29 cellular contexts compared by ENCODE assay signal in the genomic region with DNA sequence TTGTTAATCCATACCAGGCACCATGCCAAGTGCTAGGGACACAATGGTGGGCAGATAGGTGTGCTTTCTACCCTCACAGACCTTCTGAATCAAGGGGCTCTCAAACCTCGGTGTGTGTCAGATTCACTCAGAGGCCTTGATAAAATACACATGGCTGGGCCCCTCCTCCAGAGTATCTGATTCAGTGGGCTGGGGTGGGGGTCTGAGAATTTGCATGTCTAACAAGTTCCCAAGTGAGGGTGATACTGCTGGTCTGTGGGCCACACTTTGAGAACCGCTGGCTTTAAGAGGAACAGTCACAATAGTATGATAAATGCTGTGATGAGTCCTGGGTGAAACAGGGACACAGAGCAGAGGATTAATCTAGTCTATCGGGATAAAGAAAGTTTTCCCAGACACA.
"Had no signal": no experiment of that assay in that cellular context is flagged by ENCODE, and none has a peak within 500 bp of the region (broad histone marks: within the 10 kb centered on the region; RNA-seq: fewer than 3 reads in every experiment).

No MANE protein-coding gene starts in this region.

- H3K27ac Mint-ChIP-seq: activated B cell treated with CpG ODN at 0.5 μM for 24 hours; activated CD4-positive, alpha-beta memory T cell treated with anti-CD3 and anti-CD28 coated beads for 36 hours; activated CD4-positive, alpha-beta T cell treated with anti-CD3 and anti-CD28 coated beads for 36 hours; activated CD4-positive, alpha-beta T cell treated with anti-CD3 and anti-CD28 coated beads, Interleukin-2, amount 10 ng/mL, durations not matched to agents 24 days and 14 days; activated CD8-positive, alpha-beta memory T cell treated with anti-CD3 and anti-CD28 coated beads, Interleukin-2, amount 10 ng/mL, durations not matched to agents 7 days and 5 days; activated CD8-positive, alpha-beta T cell treated with anti-CD3 and anti-CD28 coated beads, Interleukin-2, amount 10 ng/mL, durations not matched to agents 7 days and 5 days; activated naive CD4-positive, alpha-beta T cell treated with anti-CD3 and anti-CD28 coated beads for 36 hours; activated naive CD4-positive, alpha-beta T cell treated with anti-CD3 and anti-CD28 coated beads, Interleukin-2, amount 50 U/mL, for 24 hours; activated naive CD8-positive, alpha-beta T cell treated with anti-CD3 and anti-CD28 coated beads for 36 hours; activated naive CD8-positive, alpha-beta T cell treated with anti-CD3 and anti-CD28 coated beads, Interleukin-2, amount 50 U/mL, for 24 hours; activated T-helper 1 cell treated with anti-CD3 and anti-CD28 coated beads, Interleukin-12 subunit alpha, Interleukin-12 subunit beta, Interleukin-2, Interleukin-4 antibody, amounts not matched to agents 30 ng/mL and 10 ng/mL and 1 ng/mL, durations not matched to agents 14 hours and 24 hours and 36 hours; activated T-helper 2 cell treated with anti-CD3 and anti-CD28 coated beads, Interferon-gamma antibody, Interleukin-2, Interleukin-4, amounts not matched to agents 10 μg/mL and 5 μg/mL and 100 μg/mL, durations not matched to agents 14 hours and 24 hours and 36 hours; endodermal cell; T-cell; T-helper 1 cell treated with Interleukin-12 subunit alpha and Interleukin-12 subunit beta and Interleukin-4 antibody, amounts not matched to agents 30 μg/mL and 1 μg/mL, for 36 hours; T-helper 2 cell treated with Interferon-gamma antibody and Interleukin-4, amounts not matched to agents 5 μg/mL and 100 μg/mL, for 36 hours had no signal

- H3K4me1 Mint-ChIP-seq: activated CD4-positive, alpha-beta T cell treated with anti-CD3 and anti-CD28 coated beads for 36 hours; activated CD4-positive, alpha-beta T cell treated with anti-CD3 and anti-CD28 coated beads, Interleukin-2, amount 10 ng/mL, durations not matched to agents 24 days and 14 days; activated CD8-positive, alpha-beta memory T cell treated with anti-CD3 and anti-CD28 coated beads, Interleukin-2, amount 10 ng/mL, durations not matched to agents 7 days and 5 days; activated naive CD4-positive, alpha-beta T cell treated with anti-CD3 and anti-CD28 coated beads, Interleukin-2, amount 50 U/mL, for 24 hours; activated naive CD8-positive, alpha-beta T cell treated with anti-CD3 and anti-CD28 coated beads for 36 hours; activated naive CD8-positive, alpha-beta T cell treated with anti-CD3 and anti-CD28 coated beads, Interleukin-2, amount 50 U/mL, for 24 hours; T-cell had no signal

- H3K36me3 ChIP-seq: adrenal gland, colonic mucosa, WERI-Rb-1 had no signal

- H3K36me3 Mint-ChIP-seq: activated CD4-positive, alpha-beta memory T cell treated with anti-CD3 and anti-CD28 coated beads for 36 hours; activated CD8-positive, alpha-beta memory T cell treated with anti-CD3 and anti-CD28 coated beads, Interleukin-2, amount 10 ng/mL, durations not matched to agents 7 days and 5 days; activated naive CD4-positive, alpha-beta T cell treated with anti-CD3 and anti-CD28 coated beads, Interleukin-2, amount 50 U/mL, for 24 hours; activated naive CD8-positive, alpha-beta T cell treated with anti-CD3 and anti-CD28 coated beads for 36 hours; T-cell had no signal

- DNase-seq: activated B cell treated with CpG ODN at 0.5 μM for 24 hours; activated CD4-positive, alpha-beta memory T cell treated with anti-CD3 and anti-CD28 coated beads for 36 hours; activated CD4-positive, alpha-beta T cell treated with anti-CD3 and anti-CD28 coated beads for 36 hours; activated CD4-positive, alpha-beta T cell treated with anti-CD3 and anti-CD28 coated beads, Interleukin-2, amount 10 ng/mL, durations not matched to agents 24 days and 14 days; activated CD4-positive, CD25-positive, alpha-beta regulatory T cell treated with anti-CD3 and anti-CD28 coated beads, Interleukin-2, amount 50 U/mL, for 72 hours; activated CD8-positive, alpha-beta memory T cell treated with anti-CD3 and anti-CD28 coated beads, Interleukin-2, amount 10 ng/mL, durations not matched to agents 7 days and 5 days; activated CD8-positive, alpha-beta memory T cell treated with anti-CD3 and anti-CD28 coated beads, Interleukin-2, amount 50 U/mL, for 4 hours; activated CD8-positive, alpha-beta T cell treated with anti-CD3 and anti-CD28 coated beads, Interleukin-2, amount 10 ng/mL, durations not matched to agents 7 days and 5 days; activated effector memory CD4-positive, alpha-beta T cell treated with anti-CD3 and anti-CD28 coated beads, Interleukin-2, amount 50 U/mL, for 16 hours; activated naive CD4-positive, alpha-beta T cell treated with anti-CD3 and anti-CD28 coated beads for 36 hours; activated naive CD8-positive, alpha-beta T cell treated with anti-CD3 and anti-CD28 coated beads for 36 hours; activated naive CD8-positive, alpha-beta T cell treated with anti-CD3 and anti-CD28 coated beads, Interleukin-2, amount 50 U/mL, for 24 hours; activated T-cell treated with anti-CD3 and anti-CD28 coated beads, Interleukin-2, amount 50 U/mL, for 1 hour; activated T-cell treated with anti-CD3 and anti-CD28 coated beads, Interleukin-2, amount 50 U/mL, for 48 hours; aorta; body of pancreas; central memory CD4-positive, alpha-beta T cell; colonic mucosa; effector memory CD4-positive, alpha-beta T cell; endodermal cell; T-cell; T1000; WERI-Rb-1 had no signal

- H3K4me3 Mint-ChIP-seq: activated B cell treated with CpG ODN at 0.5 μM for 24 hours; activated CD4-positive, alpha-beta memory T cell treated with anti-CD3 and anti-CD28 coated beads for 36 hours; activated CD4-positive, alpha-beta T cell treated with anti-CD3 and anti-CD28 coated beads for 36 hours; activated CD4-positive, alpha-beta T cell treated with anti-CD3 and anti-CD28 coated beads, Interleukin-2, amount 10 ng/mL, durations not matched to agents 24 days and 14 days; activated CD8-positive, alpha-beta memory T cell treated with anti-CD3 and anti-CD28 coated beads, Interleukin-2, amount 10 ng/mL, durations not matched to agents 7 days and 5 days; activated CD8-positive, alpha-beta T cell treated with anti-CD3 and anti-CD28 coated beads, Interleukin-2, amount 10 ng/mL, durations not matched to agents 7 days and 5 days; activated naive CD4-positive, alpha-beta T cell treated with anti-CD3 and anti-CD28 coated beads for 36 hours; activated naive CD4-positive, alpha-beta T cell treated with anti-CD3 and anti-CD28 coated beads, Interleukin-2, amount 50 U/mL, for 24 hours; activated naive CD8-positive, alpha-beta T cell treated with anti-CD3 and anti-CD28 coated beads for 36 hours; activated naive CD8-positive, alpha-beta T cell treated with anti-CD3 and anti-CD28 coated beads, Interleukin-2, amount 50 U/mL, for 24 hours; activated T-helper 1 cell treated with anti-CD3 and anti-CD28 coated beads, Interleukin-12 subunit alpha, Interleukin-12 subunit beta, Interleukin-2, Interleukin-4 antibody, amounts not matched to agents 30 ng/mL and 10 ng/mL and 1 ng/mL, durations not matched to agents 14 hours and 24 hours and 36 hours; endodermal cell; T-cell; T-helper 1 cell treated with Interleukin-12 subunit alpha and Interleukin-12 subunit beta and Interleukin-4 antibody, amounts not matched to agents 30 μg/mL and 1 μg/mL, for 36 hours; T-helper 2 cell treated with Interferon-gamma antibody and Interleukin-4, amounts not matched to agents 5 μg/mL and 100 μg/mL, for 36 hours had no signal

- H3K9me3 ChIP-seq: adrenal gland, body of pancreas, colonic mucosa had no signal

- H3K4me3 ChIP-seq: adrenal gland, body of pancreas, colonic mucosa had no signal

- H3K27ac ChIP-seq: adrenal gland, body of pancreas, colonic mucosa, WERI-Rb-1 had no signal

- H3K27me3 Mint-ChIP-seq: activated B cell treated with CpG ODN at 0.5 μM for 24 hours; activated CD4-positive, alpha-beta memory T cell treated with anti-CD3 and anti-CD28 coated beads for 36 hours; activated CD4-positive, alpha-beta T cell treated with anti-CD3 and anti-CD28 coated beads for 36 hours; activated naive CD4-positive, alpha-beta T cell treated with anti-CD3 and anti-CD28 coated beads, Interleukin-2, amount 50 U/mL, for 24 hours; activated naive CD8-positive, alpha-beta T cell treated with anti-CD3 and anti-CD28 coated beads for 36 hours; activated naive CD8-positive, alpha-beta T cell treated with anti-CD3 and anti-CD28 coated beads, Interleukin-2, amount 50 U/mL, for 24 hours; T-cell had no signal

- H3K4me1 ChIP-seq: adrenal gland, body of pancreas, colonic mucosa had no signal

- H3K27me3 ChIP-seq: adrenal gland, body of pancreas, colonic mucosa had no signal

- ATAC-seq: activated CD4-positive, alpha-beta T cell treated with anti-CD3 and anti-CD28 coated beads for 36 hours; activated CD8-positive, alpha-beta memory T cell treated with anti-CD3 and anti-CD28 coated beads, Interleukin-2, amount 10 ng/mL, durations not matched to agents 7 days and 5 days; activated CD8-positive, alpha-beta T cell treated with anti-CD3 and anti-CD28 coated beads, Interleukin-2, amount 10 ng/mL, durations not matched to agents 7 days and 5 days; activated naive CD8-positive, alpha-beta T cell treated with anti-CD3 and anti-CD28 coated beads, Interleukin-2, amount 50 U/mL, for 24 hours; body of pancreas had no signal
